ENCODE assay signal across 14 cellular contexts in the genomic region with DNA sequence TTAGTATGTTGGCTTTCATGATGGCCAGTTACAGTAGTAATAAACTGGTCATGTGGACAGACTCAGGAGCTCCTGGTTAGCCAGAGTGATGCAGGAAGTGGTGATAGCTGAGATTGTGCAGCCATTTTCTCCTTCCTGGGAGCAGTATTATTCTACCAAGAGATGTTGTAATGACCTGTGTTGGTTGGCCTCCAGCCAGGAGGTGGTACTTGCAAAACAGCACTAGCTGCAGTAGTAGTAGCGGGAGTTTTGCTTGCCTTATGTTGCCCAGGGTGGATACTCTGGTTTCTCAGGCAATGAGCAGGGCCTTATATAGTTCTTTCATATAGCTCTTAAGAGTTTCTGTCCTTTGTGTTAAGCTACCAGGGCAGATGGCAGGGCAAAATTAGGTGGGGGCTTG.
"Had no signal": no experiment of that assay in that cellular context is flagged by ENCODE, and none has a peak within 500 bp of the region (broad histone marks: within the 10 kb centered on the region; RNA-seq: fewer than 3 reads in every experiment).

No MANE protein-coding gene starts in this region.

- H3K9me3 ChIP-seq: esophagus muscularis mucosa, gastrocnemius medialis, tibial artery, vagina had no signal

- H3K4me1 ChIP-seq: esophagus muscularis mucosa, gastrocnemius medialis, psoas muscle, spleen, tibial artery, vagina had no signal

- H3K4me3 ChIP-seq: esophagus muscularis mucosa, gastrocnemius medialis, psoas muscle, spleen, tibial artery, vagina had no signal

- H3K27ac ChIP-seq: esophagus muscularis mucosa, gastrocnemius medialis, psoas muscle, spleen, tibial artery, vagina had no signal

- DNase-seq: activated CD4-positive, alpha-beta T cell treated with anti-CD3 and anti-CD28 coated beads, Interleukin-2, amount 50 U/mL, for 4 hours; activated CD4-positive, CD25-positive, alpha-beta regulatory T cell treated with anti-CD3 and anti-CD28 coated beads, Interleukin-2, amount 50 U/mL, for 72 hours; activated effector memory CD4-positive, alpha-beta T cell treated with Interleukin-2 at 50 U/mL for 16 hours; activated T-cell treated with anti-CD3 and anti-CD28 coated beads, Interleukin-2, amount 50 U/mL, for 24 hours; amniotic stem cell; gastrocnemius medialis; psoas muscle; spleen; stimulated activated CD4-positive, alpha-beta T cell treated with anti-CD3 and anti-CD28 coated beads, Interleukin-1b, Interleukin-23, amount 100 ng/mL, for 48 hours; tibial artery had no signal

- H3K36me3 ChIP-seq: esophagus muscularis mucosa, gastrocnemius medialis, spleen, tibial artery, vagina had no signal

- ATAC-seq: gastrocnemius medialis; psoas muscle; sciatic nerve; stimulated activated memory B cell treated with anti-CD40 and anti-IgM and Interleukin-4, amounts not matched to agents 10 μg/mL and 1 μg/mL and 100 μg/mL, for 72 hours had no signal

- H3K27me3 ChIP-seq: esophagus muscularis mucosa, gastrocnemius medialis, spleen, tibial artery, vagina had no signal
